Comparison of ENCODE assay signal across 1 cellular context in the genomic region with DNA sequence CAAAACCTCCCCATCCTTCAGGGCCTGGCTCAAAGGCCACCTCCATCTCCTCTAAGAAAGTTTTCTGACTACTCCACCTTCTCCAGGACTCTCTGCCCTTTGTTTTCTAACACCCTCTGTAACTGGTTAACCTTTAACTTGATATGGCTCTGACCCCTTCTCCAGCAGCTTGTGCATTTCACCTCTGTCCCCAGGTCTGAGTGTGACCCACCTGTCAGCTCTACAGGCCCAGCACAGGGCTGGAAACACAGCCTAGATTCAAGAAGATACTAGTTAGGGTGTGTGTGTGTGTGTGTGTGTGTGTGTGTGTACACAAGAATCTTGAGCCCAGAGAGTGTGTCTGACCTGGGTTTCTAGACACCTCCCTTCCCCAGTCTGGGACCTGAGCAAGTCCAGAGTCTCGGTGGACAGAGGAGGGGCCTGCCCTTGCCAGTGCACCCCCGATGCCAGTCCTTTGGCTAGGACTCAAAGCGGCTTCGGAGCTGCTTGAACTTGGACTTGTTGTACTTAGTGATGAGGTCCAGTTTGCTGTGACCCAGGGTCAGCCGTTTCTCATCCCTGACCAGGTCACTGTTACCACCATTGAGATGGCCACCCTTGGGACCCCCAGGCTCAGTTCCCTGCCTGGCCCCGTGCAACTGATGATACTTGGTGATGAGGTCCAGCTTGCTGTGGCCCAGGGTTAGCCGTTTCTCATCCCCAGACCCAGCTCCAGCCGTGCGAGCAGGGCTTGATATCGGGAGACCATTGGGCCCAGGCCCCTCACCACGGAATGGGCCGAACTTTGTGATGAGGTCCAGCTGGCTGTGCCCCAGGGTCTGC.
TF ChIP-seq lines count a peak whose summit lies in the region.

No MANE protein-coding gene starts in this region.

TF ChIP-seq in WTC11, 78 proteins besides CTCF, POLR2A, EP300 and RAD21 (continued from another document):
- TF ChIP-seq AFF4 (CRISPR knock-in tag; IDR thresholded peaks at IDR 0.05; ENCODE audit: borderline replicate concordance) (no peak), TP53 (CRISPR knock-in tag; IDR thresholded peaks at IDR 0.05) (no peak), FOXP4 (CRISPR knock-in tag; IDR thresholded peaks at IDR 0.05) (no peak), ZBTB21 (CRISPR knock-in tag; IDR thresholded peaks at IDR 0.05; ENCODE audit: borderline replicate concordance) (no peak), SOX15 (CRISPR knock-in tag; IDR thresholded peaks at IDR 0.05) (no peak), TCF7 (CRISPR knock-in tag; IDR thresholded peaks at IDR 0.05; ENCODE audit: low read depth) (no peak), ERG (CRISPR knock-in tag; IDR thresholded peaks at IDR 0.05) (no peak), USF2 (CRISPR knock-in tag; IDR thresholded peaks at IDR 0.05) (no peak), CREB1 (CRISPR knock-in tag; IDR thresholded peaks at IDR 0.05) (no peak), CREM (CRISPR knock-in tag; IDR thresholded peaks at IDR 0.05) (no peak), MLX (CRISPR knock-in tag; IDR thresholded peaks at IDR 0.05) (no peak), ATF2 (CRISPR knock-in tag; IDR thresholded peaks at IDR 0.05; ENCODE audit: borderline replicate concordance, low read depth) (no peak), IRF2 (CRISPR knock-in tag; IDR thresholded peaks at IDR 0.05; ENCODE audit: borderline replicate concordance, low read depth) (no peak), ZNF416 (CRISPR knock-in tag; IDR thresholded peaks at IDR 0.05) (no peak)
- TF ChIP-seq, protein P1, sequence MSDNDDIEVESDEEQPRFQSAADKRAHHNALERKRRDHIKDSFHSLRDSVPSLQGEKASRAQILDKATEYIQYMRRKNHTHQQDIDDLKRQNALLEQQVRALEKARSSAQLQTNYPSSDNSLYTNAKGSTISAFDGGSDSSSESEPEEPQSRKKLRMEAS (CRISPR knock-in tag; IDR thresholded peaks at IDR 0.05) = no peak
- TF ChIP-seq, protein P2, sequence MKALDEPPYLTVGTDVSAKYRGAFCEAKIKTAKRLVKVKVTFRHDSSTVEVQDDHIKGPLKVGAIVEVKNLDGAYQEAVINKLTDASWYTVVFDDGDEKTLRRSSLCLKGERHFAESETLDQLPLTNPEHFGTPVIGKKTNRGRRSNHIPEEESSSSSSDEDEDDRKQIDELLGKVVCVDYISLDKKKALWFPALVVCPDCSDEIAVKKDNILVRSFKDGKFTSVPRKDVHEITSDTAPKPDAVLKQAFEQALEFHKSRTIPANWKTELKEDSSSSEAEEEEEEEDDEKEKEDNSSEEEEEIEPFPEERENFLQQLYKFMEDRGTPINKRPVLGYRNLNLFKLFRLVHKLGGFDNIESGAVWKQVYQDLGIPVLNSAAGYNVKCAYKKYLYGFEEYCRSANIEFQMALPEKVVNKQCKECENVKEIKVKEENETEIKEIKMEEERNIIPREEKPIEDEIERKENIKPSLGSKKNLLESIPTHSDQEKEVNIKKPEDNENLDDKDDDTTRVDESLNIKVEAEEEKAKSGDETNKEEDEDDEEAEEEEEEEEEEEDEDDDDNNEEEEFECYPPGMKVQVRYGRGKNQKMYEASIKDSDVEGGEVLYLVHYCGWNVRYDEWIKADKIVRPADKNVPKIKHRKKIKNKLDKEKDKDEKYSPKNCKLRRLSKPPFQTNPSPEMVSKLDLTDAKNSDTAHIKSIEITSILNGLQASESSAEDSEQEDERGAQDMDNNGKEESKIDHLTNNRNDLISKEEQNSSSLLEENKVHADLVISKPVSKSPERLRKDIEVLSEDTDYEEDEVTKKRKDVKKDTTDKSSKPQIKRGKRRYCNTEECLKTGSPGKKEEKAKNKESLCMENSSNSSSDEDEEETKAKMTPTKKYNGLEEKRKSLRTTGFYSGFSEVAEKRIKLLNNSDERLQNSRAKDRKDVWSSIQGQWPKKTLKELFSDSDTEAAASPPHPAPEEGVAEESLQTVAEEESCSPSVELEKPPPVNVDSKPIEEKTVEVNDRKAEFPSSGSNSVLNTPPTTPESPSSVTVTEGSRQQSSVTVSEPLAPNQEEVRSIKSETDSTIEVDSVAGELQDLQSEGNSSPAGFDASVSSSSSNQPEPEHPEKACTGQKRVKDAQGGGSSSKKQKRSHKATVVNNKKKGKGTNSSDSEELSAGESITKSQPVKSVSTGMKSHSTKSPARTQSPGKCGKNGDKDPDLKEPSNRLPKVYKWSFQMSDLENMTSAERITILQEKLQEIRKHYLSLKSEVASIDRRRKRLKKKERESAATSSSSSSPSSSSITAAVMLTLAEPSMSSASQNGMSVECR (CRISPR knock-in tag; IDR thresholded peaks at IDR 0.05; ENCODE audit: borderline replicate concordance) = no peak
TF ChIP-seq in WTC11: peak in this region for 0.
